In the genomic region with DNA sequence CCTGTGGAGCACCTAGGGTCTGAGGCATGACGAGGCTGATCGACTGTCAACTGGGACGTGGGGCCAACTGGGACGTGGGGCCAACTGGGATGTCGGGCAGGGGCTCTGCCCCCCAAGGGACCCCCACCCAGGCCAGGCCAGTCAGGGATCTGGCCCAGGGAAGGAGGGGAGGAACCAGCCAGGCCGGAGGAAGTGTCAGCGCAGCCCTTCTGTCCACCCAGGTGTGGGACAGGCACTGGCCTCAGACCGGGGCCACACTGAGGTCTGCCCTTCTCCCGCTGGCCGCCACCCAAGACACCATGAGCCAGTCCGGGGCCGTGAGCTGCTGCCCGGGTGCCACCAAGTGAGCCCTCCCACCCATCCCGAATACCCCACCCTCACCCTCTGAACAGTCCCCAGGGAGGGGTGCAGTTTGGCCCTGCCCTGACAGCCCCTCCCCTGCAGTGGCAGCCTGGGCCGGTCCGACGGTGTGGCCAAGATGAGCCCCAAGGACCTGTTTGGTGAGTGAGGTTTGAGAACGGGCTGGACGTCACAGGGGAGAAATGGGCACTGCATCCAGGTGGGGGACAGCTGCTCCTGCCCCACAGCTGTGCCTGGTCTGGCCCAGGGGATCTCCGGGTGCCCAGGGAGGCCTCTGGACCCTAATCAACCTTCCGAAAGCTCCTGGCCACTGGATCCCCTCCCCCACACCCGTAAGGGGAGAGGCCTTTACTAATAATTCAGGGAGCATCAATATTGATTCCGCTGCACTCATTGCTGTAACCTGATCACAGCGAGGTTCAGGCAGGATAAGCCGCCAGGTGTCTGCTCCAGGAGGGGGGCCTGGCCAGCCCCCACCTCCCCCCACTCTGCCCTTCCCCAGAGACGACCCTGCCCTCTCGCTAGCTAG, we compare ENCODE assay signal across 16 cellular contexts. TPM values are rescaled to one million over a fixed set of nuclear protein-coding genes. Genes with fewer than 3 reads are reported as not detected.
DNase-seq lines count a peak whose midpoint lies in the region; ATAC-seq and TF ChIP-seq lines count a peak whose summit lies in the region.
"Had no signal": no experiment of that assay in that cellular context is flagged by ENCODE, and none has a peak within 500 bp of the region (broad histone marks: within the 10 kb centered on the region; RNA-seq: fewer than 3 reads in every experiment).

No MANE protein-coding gene starts in this region.

- no peak overlapping the region for H3K4me3 Mint-ChIP-seq in stimulated activated naive CD8-positive, alpha-beta T cell treated with anti-CD3 and anti-CD28 coated beads, Interleukin-15, amount 100 ng/mL, for 72 hours
- H3K4me3 Mint-ChIP-seq: effector memory CD8-positive, alpha-beta T cell had no signal

- 69 to 71% methylated on average over 25 to 27 of the region's 27 CpGs for WGBS in esophagus, 2 donors
- 79 to 88% methylated on average over 12 to 18 of the region's 27 CpGs for WGBS in tibial nerve, 2 donors

- H3K27ac ChIP-seq in esophagus (ENCODE audit: low read depth in 2 of 2, low read length in 1 of 2) (peak overlapping the region; percentile 36 to 61), tibial nerve (peak overlapping the region in 3 of 4 donors; percentile 71 to 88 (median 87))
- H3K27ac ChIP-seq: GM23248 had no signal

- H3K9me3 ChIP-seq in esophagus (ENCODE audit: control insufficient read depth in 2 of 2, insufficient read depth in 1 of 2, low read depth in 1 of 2, low read length in 1 of 2) (no peaks in the 10 kb centered on the region), tibial nerve (no peaks in the 10 kb centered on the region)

- peaks cover 33% of the 10 kb centered on the region for H3K4me1 Mint-ChIP-seq in stimulated activated naive CD8-positive, alpha-beta T cell treated with anti-CD3 and anti-CD28 coated beads, Interleukin-15, amount 100 ng/mL, for 72 hours

- DNase-seq in NCI-H2171 treated with DMSO at 0.1 percent for 48 hours (lab: John Stamatoyannopoulos, UW) (peak; percentile 6), NCI-H2171 (lab: John Stamatoyannopoulos, UW) (no peak), tibial nerve (ENCODE audit: low spot score in 2 of 2) (no peak), NCI-H1048 (lab: John Stamatoyannopoulos, UW) (no peak)
- no peak for DNase-seq in stimulated activated naive CD8-positive, alpha-beta T cell treated with anti-CD3 and anti-CD28 coated beads, Interleukin-15, amount 100 ng/mL, for 72 hours
- DNase-seq: activated CD8-positive, alpha-beta memory T cell treated with anti-CD3 and anti-CD28 coated beads, Interleukin-2, amount 50 U/mL, for 4 hours; activated naive CD4-positive, alpha-beta T cell treated with anti-CD3 and anti-CD28 coated beads, Interleukin-2, amount 50 U/mL, for 16 hours; effector memory CD8-positive, alpha-beta T cell; foreskin melanocyte; GM23248; NCI-H1105 treated with DMSO at 0.1 percent for 48 hours; NCI-H446 treated with DMSO at 0.1 percent for 48 hours; occipital lobe; stimulated activated naive CD4-positive, alpha-beta T cell had no signal

- no peak for TF ChIP-seq POLR2A in tibial nerve (IDR thresholded peaks at IDR 0.05)

- H3K27me3 ChIP-seq in esophagus (ENCODE audit: control insufficient read depth in 1 of 2, insufficient read depth in 2 of 2, low read length in 2 of 2): no peaks in the 10 kb centered on the region
- H3K27me3 ChIP-seq in tibial nerve: peaks cover 0 to 4% of the 10 kb centered on the region in 2 donors

- H3K27me3 Mint-ChIP-seq in stimulated activated naive CD8-positive, alpha-beta T cell treated with anti-CD3 and anti-CD28 coated beads, Interleukin-15, amount 100 ng/mL, for 72 hours: peaks cover 60% of the 10 kb centered on the region

- no peak overlapping the region for H3K27ac Mint-ChIP-seq in stimulated activated naive CD8-positive, alpha-beta T cell treated with anti-CD3 and anti-CD28 coated beads, Interleukin-15, amount 100 ng/mL, for 72 hours
- H3K27ac Mint-ChIP-seq: IgD-negative memory B cell had no signal

- peaks cover 0 to under 1% of the 10 kb centered on the region in 2 donors for H3K9me3 Mint-ChIP-seq in stimulated activated naive CD8-positive, alpha-beta T cell treated with anti-CD3 and anti-CD28 coated beads, Interleukin-15, amount 100 ng/mL, for 72 hours
- H3K9me3 Mint-ChIP-seq: effector memory CD8-positive, alpha-beta T cell; IgD-negative memory B cell had no signal

- H3K4me3 ChIP-seq in esophagus (ENCODE audit: low read depth in 1 of 2, low read length in 2 of 2) (peak overlapping the region; percentile 25 to 29), tibial nerve (no peak overlapping the region)
- H3K4me3 ChIP-seq: GM23248 had no signal

- H3K4me1 ChIP-seq in esophagus (ENCODE audit: control insufficient read depth in 2 of 2, insufficient read depth in 2 of 2, low read length in 1 of 2): peaks cover 4 to 25% of the 10 kb centered on the region in 2 donors
- peaks cover 0 to 73% (median 36%) of the 10 kb centered on the region in 4 donors for H3K4me1 ChIP-seq in tibial nerve

- TF ChIP-seq EP300 in tibial nerve (IDR thresholded peaks at IDR 0.05): no peak

- no peak for TF ChIP-seq CTCF in tibial nerve (IDR thresholded peaks at IDR 0.05)

- H3K36me3 ChIP-seq in esophagus (ENCODE audit: control insufficient read depth in 2 of 2, insufficient read depth in 2 of 2, low read length in 1 of 2) (peaks cover 0 to 18% of the 10 kb centered on the region in 2 donors), tibial nerve (peaks cover 0 to 6% (median 0%) of the 10 kb centered on the region in 3 donors)

- ATAC-seq in stimulated activated naive CD8-positive, alpha-beta T cell treated with anti-CD3 and anti-CD28 coated beads, Interleukin-15, amount 100 ng/mL, for 72 hours: no peak
- ATAC-seq: effector memory CD8-positive, alpha-beta T cell had no signal

RNA-seq across cellular contexts. Expression of gene EPS8L2, which starts 3.3 kb away (rescaled TPM):
- polyA plus RNA-seq in esophagus: 100 to 1,000 TPM; 254 to 440 TPM
- 10 to 100 TPM; 29.1 to 48.0 (median 32.7) TPM for total RNA-seq in tibial nerve

RNA-seq across cellular contexts. Expression of gene TMEM80, which starts 13.7 kb away (rescaled TPM):
- polyA plus RNA-seq in esophagus: 10 to 100 TPM; 25.0 to 53.9 TPM
- 10 to 100 TPM; 15.3 to 43.9 (median 38.1) TPM for total RNA-seq in tibial nerve

RNA-seq across cellular contexts. Expression of gene DEAF1, which starts 14.3 kb away (rescaled TPM):
- 10 to 100 TPM; 20.3 to 42.4 TPM for polyA plus RNA-seq in esophagus
- total RNA-seq in tibial nerve: 10 to 100 TPM; 31.6 to 54.3 (median 41.2) TPM

RNA-seq across cellular contexts. Expression of gene TALDO1, which starts 37.9 kb away (rescaled TPM):
- polyA plus RNA-seq in esophagus: 100 to 1,000 TPM; 228 to 278 TPM
- total RNA-seq in tibial nerve: 100 to 1,000 TPM; 203 to 323 (median 241) TPM

Comparison
In these comparisons a context has a peak if more than half of its experiments do, and no peak if none do; other contexts are left out.
1. H3K4me3 ChIP-seq: peak in esophagus (2 of 2); none in tibial nerve (0 of 4).